In the genomic region with DNA sequence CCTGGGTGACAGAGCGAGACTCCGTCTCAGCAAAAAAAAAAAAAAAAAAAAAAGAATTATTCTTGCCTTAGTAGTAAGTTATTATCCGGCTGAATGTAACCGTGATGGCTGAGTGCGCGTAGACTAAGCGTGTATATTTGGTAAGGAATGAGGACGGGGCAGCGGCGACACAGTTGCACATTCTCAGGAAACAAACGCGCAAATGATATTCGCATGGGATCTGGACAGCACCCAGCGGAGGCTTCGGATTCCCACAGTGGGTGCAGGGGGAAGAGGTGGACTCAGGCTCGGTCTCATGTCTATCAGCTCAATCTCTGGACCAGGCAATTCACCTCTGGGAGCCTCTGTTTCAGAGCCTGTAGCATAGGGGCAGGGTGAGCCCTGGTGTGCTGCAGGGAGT, we compare ENCODE assay signal across 1 cellular context.
TF ChIP-seq lines count a peak whose summit lies in the region.

No MANE protein-coding gene starts in this region.

TF ChIP-seq in SK-N-SH treated with all-trans-retinoic acid at 6 μM for 48 hours, 23 proteins besides CTCF, POLR2A, EP300 and RAD21 (continued from another document):
- TF ChIP-seq ISL1 (CRISPR knock-in tag; IDR thresholded peaks at IDR 0.05), result no peak
- no peak for TF ChIP-seq PPARA (CRISPR knock-in tag; IDR thresholded peaks at IDR 0.05; ENCODE audit: borderline replicate concordance)
- no peak for TF ChIP-seq TCF4 (CRISPR knock-in tag; IDR thresholded peaks at IDR 0.05; ENCODE audit: borderline replicate concordance)
- no peak for TF ChIP-seq ZNF70 (CRISPR knock-in tag; IDR thresholded peaks at IDR 0.05)
- TF ChIP-seq BACH2 (CRISPR knock-in tag; IDR thresholded peaks at IDR 0.05; ENCODE audit: borderline replicate concordance), result no peak
- TF ChIP-seq TOX (CRISPR knock-in tag; IDR thresholded peaks at IDR 0.05; ENCODE audit: borderline replicate concordance), result no peak
- TF ChIP-seq TSHZ2 (CRISPR knock-in tag; IDR thresholded peaks at IDR 0.05), result no peak
- TF ChIP-seq ARNTL (CRISPR knock-in tag; IDR thresholded peaks at IDR 0.05; ENCODE audit: borderline replicate concordance, low read depth), result no peak
- no peak for TF ChIP-seq ZNF565 (CRISPR knock-in tag; conservative IDR thresholded peaks at IDR 0.05; ENCODE audit: low read depth)
- TF ChIP-seq, protein P1, sequence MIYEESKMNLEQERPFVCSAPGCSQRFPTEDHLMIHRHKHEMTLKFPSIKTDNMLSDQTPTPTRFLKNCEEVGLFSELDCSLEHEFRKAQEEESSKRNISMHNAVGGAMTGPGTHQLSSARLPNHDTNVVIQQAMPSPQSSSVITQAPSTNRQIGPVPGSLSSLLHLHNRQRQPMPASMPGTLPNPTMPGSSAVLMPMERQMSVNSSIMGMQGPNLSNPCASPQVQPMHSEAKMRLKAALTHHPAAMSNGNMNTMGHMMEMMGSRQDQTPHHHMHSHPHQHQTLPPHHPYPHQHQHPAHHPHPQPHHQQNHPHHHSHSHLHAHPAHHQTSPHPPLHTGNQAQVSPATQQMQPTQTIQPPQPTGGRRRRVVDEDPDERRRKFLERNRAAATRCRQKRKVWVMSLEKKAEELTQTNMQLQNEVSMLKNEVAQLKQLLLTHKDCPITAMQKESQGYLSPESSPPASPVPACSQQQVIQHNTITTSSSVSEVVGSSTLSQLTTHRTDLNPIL (CRISPR knock-in tag; IDR thresholded peaks at IDR 0.05; ENCODE audit: low read depth), result no peak
- no peak for TF ChIP-seq RARB (CRISPR knock-in tag; IDR thresholded peaks at IDR 0.05)
- TF ChIP-seq, protein P2, sequence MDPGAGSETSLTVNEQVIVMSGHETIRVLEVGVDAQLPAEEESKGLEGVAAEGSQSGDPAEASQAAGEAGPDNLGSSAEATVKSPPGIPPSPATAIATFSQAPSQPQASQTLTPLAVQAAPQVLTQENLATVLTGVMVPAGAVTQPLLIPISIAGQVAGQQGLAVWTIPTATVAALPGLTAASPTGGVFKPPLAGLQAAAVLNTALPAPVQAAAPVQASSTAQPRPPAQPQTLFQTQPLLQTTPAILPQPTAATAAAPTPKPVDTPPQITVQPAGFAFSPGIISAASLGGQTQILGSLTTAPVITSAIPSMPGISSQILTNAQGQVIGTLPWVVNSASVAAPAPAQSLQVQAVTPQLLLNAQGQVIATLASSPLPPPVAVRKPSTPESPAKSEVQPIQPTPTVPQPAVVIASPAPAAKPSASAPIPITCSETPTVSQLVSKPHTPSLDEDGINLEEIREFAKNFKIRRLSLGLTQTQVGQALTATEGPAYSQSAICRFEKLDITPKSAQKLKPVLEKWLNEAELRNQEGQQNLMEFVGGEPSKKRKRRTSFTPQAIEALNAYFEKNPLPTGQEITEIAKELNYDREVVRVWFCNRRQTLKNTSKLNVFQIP (CRISPR knock-in tag; IDR thresholded peaks at IDR 0.05; ENCODE audit: borderline replicate concordance, low read depth), result no peak
